ENCODE assay signal across 11 cellular contexts in the genomic region with DNA sequence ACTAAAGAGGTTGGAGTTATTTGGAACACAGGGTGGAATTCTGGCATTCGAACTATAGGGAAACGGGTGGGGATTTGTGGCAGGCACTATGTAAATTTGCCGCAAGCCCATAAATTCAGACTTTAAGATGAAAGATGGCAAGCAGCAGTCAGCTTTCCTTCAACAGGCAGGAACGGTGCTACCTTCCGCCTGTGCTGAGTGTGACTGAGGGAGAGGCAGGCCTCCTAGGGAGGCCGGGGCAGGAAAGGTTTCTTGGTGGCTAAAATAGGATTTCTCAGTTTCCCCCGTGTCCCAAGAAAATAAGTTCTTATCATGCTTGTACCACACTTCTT. TPM values are rescaled to one million over a fixed set of nuclear protein-coding genes. Genes with fewer than 3 reads are reported as not detected.
A peak's percentile ranks its signal among the peaks of the same experiment; 100 is the strongest.
DNase-seq lines count a peak whose midpoint lies in the region; ATAC-seq and TF ChIP-seq lines count a peak whose summit lies in the region.
"Had no signal": no experiment of that assay in that cellular context is flagged by ENCODE, and none has a peak within 500 bp of the region (broad histone marks: within the 10 kb centered on the region; RNA-seq: fewer than 3 reads in every experiment).

No MANE protein-coding gene starts in this region.

- H3K27ac ChIP-seq in HCT116 (ENCODE audit: low read depth, low read length), result no peak overlapping the region; the same call in 1 of the 2 replicates
- peak overlapping the region; percentile 54 to 75 for H3K27ac ChIP-seq in liver (ENCODE audit: low read depth in 1 of 2, low read length in 2 of 2)
- peak overlapping the region; percentile 49 for H3K27ac ChIP-seq in smooth muscle cell (ENCODE audit: low read depth)

- no peaks in the 10 kb centered on the region for H3K36me3 Mint-ChIP-seq in brain
- H3K36me3 Mint-ChIP-seq in stimulated activated naive B cell treated with anti-CD40 and anti-IgM and Interleukin-4, amounts not matched to agents 10 μg/mL and 1 μg/mL and 100 μg/mL, for 72 hours, result no peaks in the 10 kb centered on the region

- peaks cover 65% of the 10 kb centered on the region for H3K4me1 Mint-ChIP-seq in brain
- H3K4me1 Mint-ChIP-seq in stimulated activated naive B cell treated with anti-CD40 and anti-IgM and Interleukin-4, amounts not matched to agents 10 μg/mL and 1 μg/mL and 100 μg/mL, for 72 hours, result peaks cover 12 to 14% of the 10 kb centered on the region in 2 donors

- H3K4me2 ChIP-seq in HCT116 (ENCODE audit: low read length), result peak overlapping the region; percentile 52
- H3K4me2 ChIP-seq in smooth muscle cell, result peak overlapping the region; percentile 25

- no peak for TF ChIP-seq POLR2A in HCT116 (IDR thresholded peaks at IDR 0.05; ENCODE audit: borderline replicate concordance, extremely low read depth, insufficient read depth, insufficient read length)

- H3K27ac Mint-ChIP-seq in brain, result peak overlapping the region in 4 of 5 experiments; percentile 22 to 66 (median 52)
- H3K27ac Mint-ChIP-seq in stimulated activated naive B cell treated with anti-CD40 and anti-IgM and Interleukin-4, amounts not matched to agents 10 μg/mL and 1 μg/mL and 100 μg/mL, for 72 hours, result no peak overlapping the region

- H3K9me2 ChIP-seq in HCT116 (ENCODE audit: insufficient read depth), result no peaks in the 10 kb centered on the region

- peaks cover 91% of the 10 kb centered on the region for H3K79me2 ChIP-seq in HCT116 (ENCODE audit: insufficient read depth, low read length)
- H3K79me2 ChIP-seq in smooth muscle cell (ENCODE audit: low read depth), result peaks cover 100% of the 10 kb centered on the region

- H3K9ac ChIP-seq in HCT116 (ENCODE audit: low read length), result 0 out of 2 replicates have a peak overlapping the region, but pooled peaks have one; percentile 14
- H3K9ac ChIP-seq in liver (ENCODE audit: low read depth in 1 of 2, low read length in 2 of 2), result peak overlapping the region; percentile 40 to 49
- H3K9ac ChIP-seq in smooth muscle cell (ENCODE audit: low read depth), result peak overlapping the region; percentile 1

- no peak for TF ChIP-seq CTCF in HCT116 (IDR thresholded peaks at IDR 0.05 in 2 of 3, conservative IDR thresholded peaks at IDR 0.05 in 1 of 3; ENCODE audit: borderline replicate concordance in 1 of 3, insufficient read depth in 1 of 3, low read depth in 2 of 3, low read length in 2 of 3)
- TF ChIP-seq CTCF in brain (conservative IDR thresholded peaks at IDR 0.05), result no peak
- TF ChIP-seq CTCF in liver (IDR thresholded peaks at IDR 0.05; ENCODE audit: low read depth, low read length, missing input control), result no peak
- TF ChIP-seq CTCF in smooth muscle cell (IDR thresholded peaks at IDR 0.05; ENCODE audit: borderline replicate concordance, insufficient read depth, poor library complexity, severe bottlenecking), result no peak
- TF ChIP-seq CTCF in GM20000 (IDR thresholded peaks at IDR 0.05; ENCODE audit: extremely low read depth, missing control alignments), result no peak

- H2AFZ ChIP-seq in HCT116 (ENCODE audit: low read depth, low read length, poor library complexity, severe bottlenecking) (no peak overlapping the region), smooth muscle cell (ENCODE audit: low read depth) (no peak overlapping the region)

- POLR2A ChIA-PET in HCT116 (lab: Charles Lee), result no interaction called here

- no peaks in the 10 kb centered on the region for H3K36me3 ChIP-seq in HCT116 (ENCODE audit: control insufficient read depth in 1 of 2, insufficient read depth in 2 of 2, low read length in 2 of 2)
- no peaks in the 10 kb centered on the region for H3K36me3 ChIP-seq in liver (ENCODE audit: control insufficient read depth in 4 of 4, insufficient read depth in 3 of 4, low read depth in 1 of 4, low read length in 3 of 4)
- no peaks in the 10 kb centered on the region for H3K36me3 ChIP-seq in smooth muscle cell (ENCODE audit: low read depth)

- no peaks in the 10 kb centered on the region for H3K9me3 Mint-ChIP-seq in brain
- H3K9me3 Mint-ChIP-seq in stimulated activated naive B cell treated with anti-CD40 and anti-IgM and Interleukin-4, amounts not matched to agents 10 μg/mL and 1 μg/mL and 100 μg/mL, for 72 hours, result no peaks in the 10 kb centered on the region
- H3K9me3 Mint-ChIP-seq: activated T-cell treated with anti-CD3 and anti-CD28 coated beads, Interleukin-2, amount 50 U/mL, for 4 hours had no signal

- H3K9me3 ChIP-seq in HCT116 (ENCODE audit: control insufficient read depth in 1 of 2, insufficient read depth in 1 of 2, low read depth in 1 of 2, low read length in 2 of 2) (no peaks in the 10 kb centered on the region), liver (ENCODE audit: control insufficient read depth in 4 of 4, low read length in 3 of 4) (no peaks in the 10 kb centered on the region), smooth muscle cell (replicated peaks; ENCODE audit: low read depth) (no peaks in the 10 kb centered on the region)

- H3K4me3 Mint-ChIP-seq in brain, result no peak overlapping the region
- no peak overlapping the region for H3K4me3 Mint-ChIP-seq in stimulated activated naive B cell treated with anti-CD40 and anti-IgM and Interleukin-4, amounts not matched to agents 10 μg/mL and 1 μg/mL and 100 μg/mL, for 72 hours
- H3K4me3 Mint-ChIP-seq: activated T-cell treated with anti-CD3 and anti-CD28 coated beads, Interleukin-2, amount 50 U/mL, for 4 hours had no signal

- CTCF ChIA-PET in HCT116 (lab: Charles Lee), result no interaction called here

- H4K20me1 ChIP-seq in HCT116 (ENCODE audit: insufficient read depth) (peaks cover 3% of the 10 kb centered on the region), smooth muscle cell (ENCODE audit: low read depth) (peaks cover 99% of the 10 kb centered on the region)

- BruUV-seq in HCT116 (replicated peaks; lab: Mats Ljungman, UMichigan), result no TSS peak

- no peak for TF ChIP-seq RAD21 in HCT116 (IDR thresholded peaks at IDR 0.05; ENCODE audit: low read depth)
- no peak for TF ChIP-seq RAD21 in liver (IDR thresholded peaks at IDR 0.05)

- H3K27me3 ChIP-seq in HCT116 (ENCODE audit: insufficient read depth, low read length), result no peaks in the 10 kb centered on the region
- no peaks in the 10 kb centered on the region for H3K27me3 ChIP-seq in liver (ENCODE audit: control insufficient read depth in 4 of 4, insufficient read depth in 4 of 4, low read length in 3 of 4)
- no peaks in the 10 kb centered on the region for H3K27me3 ChIP-seq in smooth muscle cell (ENCODE audit: low read depth)

- H3K27me3 Mint-ChIP-seq in brain, result no peaks in the 10 kb centered on the region
- H3K27me3 Mint-ChIP-seq in stimulated activated naive B cell treated with anti-CD40 and anti-IgM and Interleukin-4, amounts not matched to agents 10 μg/mL and 1 μg/mL and 100 μg/mL, for 72 hours, result no peaks in the 10 kb centered on the region

- peaks cover 16% of the 10 kb centered on the region for H3F3A ChIP-seq in smooth muscle cell (ENCODE audit: low read depth)

- 76% methylated on average over 7 of the region's 7 CpGs for WGBS in liver
- 74% methylated on average over 7 of the region's 7 CpGs for WGBS in smooth muscle cell (ENCODE audit: low lambda C conversion rate)

- RAD21 ChIA-PET in HCT116 (lab: Charles Lee; ENCODE audit: low non-redundant PET in 1 of 2, low total read pairs in 2 of 2, uncharacterized antibody in 2 of 2, unreplicated experiment in 2 of 2), result no interaction called here

- ATAC-seq in HCT116, result no peak
- ATAC-seq in left lobe of liver, result no peak
- no peak for ATAC-seq in stimulated activated naive B cell treated with anti-CD40 and anti-IgM and Interleukin-4, amounts not matched to agents 10 μg/mL and 1 μg/mL and 100 μg/mL, for 72 hours (replicated peaks)
- ATAC-seq: activated CD4-positive, CD25-positive, alpha-beta regulatory T cell treated with anti-CD3 and anti-CD28 coated beads, Interleukin-2, amount 50 U/mL, for 24 hours had no signal

- H3K4me1 ChIP-seq in HCT116 (ENCODE audit: control insufficient read depth in 1 of 2, insufficient read depth in 2 of 2, low read length in 2 of 2) (peaks cover 35 to 47% of the 10 kb centered on the region in 2 experiments), liver (ENCODE audit: control insufficient read depth in 4 of 4, insufficient read depth in 4 of 4, low read length in 3 of 4) (peaks cover 23 to 69% (median 57%) of the 10 kb centered on the region in 4 donors), smooth muscle cell (ENCODE audit: low read depth) (peaks cover 11% of the 10 kb centered on the region)

- H3K4me3 ChIP-seq in HCT116 (replicated peaks in 1 of 2; ENCODE audit: low read depth in 1 of 2, low read length in 2 of 2) (no peak overlapping the region), liver (ENCODE audit: low read depth in 1 of 3, low read length in 3 of 3) (no peak overlapping the region), smooth muscle cell (no peak overlapping the region)

- no peak for DNase-seq in HCT116 (ENCODE audit: low read depth, low spot score)
- DNase-seq in smooth muscle cell (lab: John Stamatoyannopoulos, UW; ENCODE audit: unreplicated experiment), result no peak
- no peak for DNase-seq in Kasumi-1 (lab: John Stamatoyannopoulos, UW)
- DNase-seq in GM20000 (ENCODE audit: low spot score), result no peak
- no peak for DNase-seq in left lobe of liver (ENCODE audit: low spot score)
- DNase-seq in stimulated activated naive B cell treated with anti-CD40 and anti-IgM and Interleukin-4, amounts not matched to agents 10 μg/mL and 1 μg/mL and 100 μg/mL, for 72 hours, result no peak
- DNase-seq: activated T-cell treated with anti-CD3 and anti-CD28 coated beads, Interleukin-2, amount 50 U/mL, for 4 hours; stimulated activated naive CD4-positive, alpha-beta T cell had no signal

- intact Hi-C loops in HCT116 (cut with micrococcal nuclease), result no loop called here

TF ChIP-seq in HCT116, 20 proteins besides CTCF, POLR2A, EP300 and RAD21 (continues in another document):
- TF ChIP-seq, protein P1, sequence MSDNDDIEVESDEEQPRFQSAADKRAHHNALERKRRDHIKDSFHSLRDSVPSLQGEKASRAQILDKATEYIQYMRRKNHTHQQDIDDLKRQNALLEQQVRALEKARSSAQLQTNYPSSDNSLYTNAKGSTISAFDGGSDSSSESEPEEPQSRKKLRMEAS (IDR thresholded peaks at IDR 0.05), result no peak

TF ChIP-seq in liver, 16 proteins besides CTCF, POLR2A, EP300 and RAD21 (continues in another document):
- no peak for TF ChIP-seq FOXA1 (IDR thresholded peaks at IDR 0.05)
- no peak for TF ChIP-seq RXRA (IDR thresholded peaks at IDR 0.05)

RNA-seq across cellular contexts. Expression of gene FLNB, which starts 12.5 kb away (rescaled TPM):
- 116 TPM for total RNA-seq in HCT116 (2021; ENCODE audit: unreplicated experiment)
- polyA plus RNA-seq in HCT116 (2012), result 149 and 179 TPM in 2 replicates
- polyA plus RNA-seq in brain (ENCODE audit: insufficient read depth, low read depth, low replicate concordance), result 27.6 TPM
- 100 to 1,000 TPM in 1 of 2 donors, 10 to 100 TPM in 1; 53.8 to 124 TPM for total RNA-seq in liver
- 10 to 100 TPM; 22.9 to 34.7 TPM for polyA plus RNA-seq in liver
- 106 and 145 TPM in 2 replicates for total RNA-seq in smooth muscle cell
- polyA plus RNA-seq in smooth muscle cell, result 52.7 and 85.9 TPM in 2 replicates
- total RNA-seq in left lobe of liver, result 52.8 TPM
